8 cellular contexts compared by ENCODE assay signal in the genomic region with DNA sequence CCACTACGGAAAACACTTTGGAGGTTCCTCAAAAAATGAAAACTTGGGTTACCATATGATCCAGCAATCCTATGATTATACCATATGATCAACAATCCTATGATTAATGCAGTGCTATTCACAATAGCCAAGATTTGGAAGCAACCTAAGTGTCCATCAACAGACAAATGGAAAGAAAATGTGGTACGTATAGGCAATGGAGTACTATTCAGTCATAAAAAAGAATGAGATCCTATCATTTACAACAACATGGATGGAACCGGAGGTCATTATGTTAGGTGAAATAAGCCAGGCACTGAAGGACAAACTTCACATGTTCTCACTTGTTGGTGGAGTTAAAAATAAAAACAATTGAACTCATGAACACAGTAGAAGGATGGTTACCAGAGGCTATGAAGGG.
"Had no signal": no experiment of that assay in that cellular context is flagged by ENCODE, and none has a peak within 500 bp of the region (broad histone marks: within the 10 kb centered on the region; RNA-seq: fewer than 3 reads in every experiment).

No MANE protein-coding gene starts in this region.

- FAIRE-seq: HepG2, HTR-8/SVneo had no signal

- DNase-seq: IMR-90, KBM-7, KG1 had no signal

- H3K27ac ChIP-seq: HL-60, KMS-11 had no signal

- H3K9ac ChIP-seq: KMS-11 had no signal

- H3K4me2 ChIP-seq: KMS-11 had no signal

- H3K4me1 Mint-ChIP-seq: IgD-negative memory B cell had no signal

- H3K27me3 Mint-ChIP-seq: IgD-negative memory B cell had no signal

- H3K27ac Mint-ChIP-seq: IgD-negative memory B cell had no signal

- H3K4me3 Mint-ChIP-seq: IgD-negative memory B cell had no signal

- ATAC-seq: HepG2 had no signal
